In genomic region chr10:75329190-75329745, GRCh38 we compare ENCODE assay signal across 37 cellular contexts.
"Had no signal": no experiment of that assay in that cellular context is flagged by ENCODE, and none has a peak within 500 bp of the region (broad histone marks: within the 10 kb centered on the region; RNA-seq: fewer than 3 reads in every experiment).

No MANE protein-coding gene starts in this region.

- H3K9me3 Mint-ChIP-seq: activated B cell treated with CpG ODN at 0.5 μM for 24 hours; activated CD4-positive, alpha-beta memory T cell treated with anti-CD3 and anti-CD28 coated beads for 36 hours; activated CD4-positive, alpha-beta T cell treated with anti-CD3 and anti-CD28 coated beads, Interleukin-2, amount 10 ng/mL, durations not matched to agents 24 days and 14 days; activated CD8-positive, alpha-beta T cell treated with anti-CD3 and anti-CD28 coated beads for 36 hours; activated naive CD4-positive, alpha-beta T cell treated with anti-CD3 and anti-CD28 coated beads for 36 hours; activated naive CD4-positive, alpha-beta T cell treated with anti-CD3 and anti-CD28 coated beads, Interleukin-2, amount 50 U/mL, for 72 hours; activated T-cell treated with anti-CD3 and anti-CD28 coated beads, Interleukin-2, amount 50 U/mL, for 4 hours; activated T-cell treated with anti-CD3 and anti-CD28 coated beads, Interleukin-2, amount 50 U/mL, for 72 hours; activated T-helper 1 cell treated with anti-CD3 and anti-CD28 coated beads, Interleukin-12 subunit alpha, Interleukin-12 subunit beta, Interleukin-2, Interleukin-4 antibody, amounts not matched to agents 30 ng/mL and 10 ng/mL and 1 ng/mL, durations not matched to agents 14 hours and 24 hours and 36 hours; activated T-helper 17 cell treated with anti-CD3 and anti-CD28 coated beads, Interleukin-2, amount 50 U/mL, for 72 hours; T-helper 1 cell treated with Interleukin-12 subunit alpha and Interleukin-12 subunit beta and Interleukin-4 antibody, amounts not matched to agents 30 μg/mL and 1 μg/mL, for 36 hours; T-helper 2 cell treated with Interferon-gamma antibody and Interleukin-4, amounts not matched to agents 5 μg/mL and 100 μg/mL, for 36 hours had no signal

- H3K36me3 Mint-ChIP-seq: activated CD4-positive, alpha-beta memory T cell treated with anti-CD3 and anti-CD28 coated beads for 36 hours; activated naive CD4-positive, alpha-beta T cell treated with anti-CD3 and anti-CD28 coated beads, Interleukin-2, amount 50 U/mL, for 72 hours; activated naive CD8-positive, alpha-beta T cell treated with anti-CD3 and anti-CD28 coated beads for 36 hours had no signal

- H3K4me1 ChIP-seq: adrenal gland, breast epithelium had no signal

- H3K4me1 Mint-ChIP-seq: activated B cell treated with CpG ODN at 0.5 μM for 24 hours; activated CD4-positive, alpha-beta T cell treated with anti-CD3 and anti-CD28 coated beads, Interleukin-2, amount 10 ng/mL, durations not matched to agents 24 days and 14 days; activated naive CD8-positive, alpha-beta T cell treated with anti-CD3 and anti-CD28 coated beads for 36 hours; activated T-helper 17 cell treated with anti-CD3 and anti-CD28 coated beads, Interleukin-2, amount 50 U/mL, for 72 hours had no signal

- FAIRE-seq: astrocyte, TTC549 had no signal

- DNase-seq: activated B cell treated with CpG ODN at 0.5 μM for 24 hours; activated CD4-positive, alpha-beta memory T cell treated with anti-CD3 and anti-CD28 coated beads for 36 hours; activated CD4-positive, alpha-beta T cell treated with anti-CD3 and anti-CD28 coated beads for 4 hours; activated CD4-positive, alpha-beta T cell treated with anti-CD3 and anti-CD28 coated beads, Interleukin-2, amount 10 ng/mL, durations not matched to agents 24 days and 14 days; activated CD4-positive, alpha-beta T cell treated with anti-CD3 and anti-CD28 coated beads, Interleukin-2, amount 50 U/mL, for 1 hour; activated CD4-positive, alpha-beta T cell treated with anti-CD3 and anti-CD28 coated beads, Interleukin-2, amount 50 U/mL, for 4 hours; activated CD4-positive, CD25-positive, alpha-beta regulatory T cell treated with anti-CD3 and anti-CD28 coated beads, Interleukin-2, amount 50 U/mL, for 72 hours; activated CD8-positive, alpha-beta memory T cell treated with anti-CD3 and anti-CD28 coated beads, Interleukin-2, amount 50 U/mL, for 4 hours; activated CD8-positive, alpha-beta T cell treated with anti-CD3 and anti-CD28 coated beads for 36 hours; activated effector memory CD4-positive, alpha-beta T cell treated with anti-CD3 and anti-CD28 coated beads, Interleukin-2, amount 50 U/mL, for 16 hours; activated gamma-delta T cell treated with Interleukin-2 at 50 U/mL for 16 hours; activated naive CD4-positive, alpha-beta T cell; activated naive CD4-positive, alpha-beta T cell treated with anti-CD3 and anti-CD28 coated beads for 36 hours; activated naive CD4-positive, alpha-beta T cell treated with anti-CD3 and anti-CD28 coated beads, Interleukin-2, amount 50 U/mL, for 16 hours; activated naive CD8-positive, alpha-beta T cell treated with anti-CD3 and anti-CD28 coated beads for 36 hours; activated T-cell treated with anti-CD3 and anti-CD28 coated beads for 4 hours; activated T-cell treated with anti-CD3 and anti-CD28 coated beads, Interleukin-2, amount 50 U/mL, for 1 hour; activated T-cell treated with anti-CD3 and anti-CD28 coated beads, Interleukin-2, amount 50 U/mL, for 4 hours; activated T-cell treated with anti-CD3 and anti-CD28 coated beads, Interleukin-2, amount 50 U/mL, for 72 hours; amniotic stem cell; aorta; body of pancreas; brain microvascular endothelial cell; central memory CD4-positive, alpha-beta T cell; T-helper 1 cell; T-helper 2 cell; T-helper 9 cell had no signal

- H3K4me3 ChIP-seq: adrenal gland, body of pancreas, breast epithelium had no signal

- H3K36me3 ChIP-seq: adrenal gland, brain microvascular endothelial cell, breast epithelium had no signal

- ATAC-seq: activated CD8-positive, alpha-beta T cell treated with anti-CD3 and anti-CD28 coated beads for 36 hours; activated naive CD4-positive, alpha-beta T cell treated with anti-CD3 and anti-CD28 coated beads, Interleukin-2, amount 50 U/mL, for 72 hours; activated T-cell treated with anti-CD3 and anti-CD28 coated beads, Interleukin-2, amount 50 U/mL, for 4 hours; activated T-cell treated with anti-CD3 and anti-CD28 coated beads, Interleukin-2, amount 50 U/mL, for 72 hours; activated T-helper 17 cell treated with anti-CD3 and anti-CD28 coated beads, Interleukin-2, amount 50 U/mL, for 72 hours; body of pancreas had no signal

- H3K9me3 ChIP-seq: adrenal gland, body of pancreas, breast epithelium had no signal

- H3K4me3 Mint-ChIP-seq: activated B cell treated with CpG ODN at 0.5 μM for 24 hours; activated CD4-positive, alpha-beta memory T cell treated with anti-CD3 and anti-CD28 coated beads for 36 hours; activated CD4-positive, alpha-beta T cell treated with anti-CD3 and anti-CD28 coated beads, Interleukin-2, amount 10 ng/mL, durations not matched to agents 24 days and 14 days; activated CD8-positive, alpha-beta T cell treated with anti-CD3 and anti-CD28 coated beads for 36 hours; activated naive CD4-positive, alpha-beta T cell treated with anti-CD3 and anti-CD28 coated beads for 36 hours; activated naive CD8-positive, alpha-beta T cell treated with anti-CD3 and anti-CD28 coated beads for 36 hours; activated T-cell treated with anti-CD3 and anti-CD28 coated beads, Interleukin-2, amount 50 U/mL, for 4 hours; activated T-cell treated with anti-CD3 and anti-CD28 coated beads, Interleukin-2, amount 50 U/mL, for 72 hours; activated T-helper 1 cell treated with anti-CD3 and anti-CD28 coated beads, Interleukin-12 subunit alpha, Interleukin-12 subunit beta, Interleukin-2, Interleukin-4 antibody, amounts not matched to agents 30 ng/mL and 10 ng/mL and 1 ng/mL, durations not matched to agents 14 hours and 24 hours and 36 hours; activated T-helper 17 cell treated with anti-CD3 and anti-CD28 coated beads, Interleukin-2, amount 50 U/mL, for 72 hours; T-helper 1 cell treated with Interleukin-12 subunit alpha and Interleukin-12 subunit beta and Interleukin-4 antibody, amounts not matched to agents 30 μg/mL and 1 μg/mL, for 36 hours; T-helper 2 cell treated with Interferon-gamma antibody and Interleukin-4, amounts not matched to agents 5 μg/mL and 100 μg/mL, for 36 hours had no signal

- H3K27ac Mint-ChIP-seq: activated B cell treated with CpG ODN at 0.5 μM for 24 hours; activated CD4-positive, alpha-beta memory T cell treated with anti-CD3 and anti-CD28 coated beads for 36 hours; activated CD4-positive, alpha-beta T cell treated with anti-CD3 and anti-CD28 coated beads, Interleukin-2, amount 10 ng/mL, durations not matched to agents 24 days and 14 days; activated CD8-positive, alpha-beta T cell treated with anti-CD3 and anti-CD28 coated beads for 36 hours; activated naive CD4-positive, alpha-beta T cell treated with anti-CD3 and anti-CD28 coated beads for 36 hours; activated naive CD4-positive, alpha-beta T cell treated with anti-CD3 and anti-CD28 coated beads, Interleukin-2, amount 50 U/mL, for 72 hours; activated naive CD8-positive, alpha-beta T cell treated with anti-CD3 and anti-CD28 coated beads for 36 hours; activated T-cell treated with anti-CD3 and anti-CD28 coated beads, Interleukin-2, amount 50 U/mL, for 72 hours; activated T-helper 1 cell treated with anti-CD3 and anti-CD28 coated beads, Interleukin-12 subunit alpha, Interleukin-12 subunit beta, Interleukin-2, Interleukin-4 antibody, amounts not matched to agents 30 ng/mL and 10 ng/mL and 1 ng/mL, durations not matched to agents 14 hours and 24 hours and 36 hours; activated T-helper 17 cell treated with anti-CD3 and anti-CD28 coated beads, Interleukin-2, amount 50 U/mL, for 72 hours; T-helper 1 cell treated with Interleukin-12 subunit alpha and Interleukin-12 subunit beta and Interleukin-4 antibody, amounts not matched to agents 30 μg/mL and 1 μg/mL, for 36 hours; T-helper 2 cell treated with Interferon-gamma antibody and Interleukin-4, amounts not matched to agents 5 μg/mL and 100 μg/mL, for 36 hours had no signal

- H3K27me3 ChIP-seq: adrenal gland, body of pancreas, breast epithelium had no signal

- H3K27ac ChIP-seq: adrenal gland, body of pancreas, brain microvascular endothelial cell, breast epithelium, VCaP had no signal
